Comparison of ENCODE assay signal across 9 cellular contexts in the genomic region with DNA sequence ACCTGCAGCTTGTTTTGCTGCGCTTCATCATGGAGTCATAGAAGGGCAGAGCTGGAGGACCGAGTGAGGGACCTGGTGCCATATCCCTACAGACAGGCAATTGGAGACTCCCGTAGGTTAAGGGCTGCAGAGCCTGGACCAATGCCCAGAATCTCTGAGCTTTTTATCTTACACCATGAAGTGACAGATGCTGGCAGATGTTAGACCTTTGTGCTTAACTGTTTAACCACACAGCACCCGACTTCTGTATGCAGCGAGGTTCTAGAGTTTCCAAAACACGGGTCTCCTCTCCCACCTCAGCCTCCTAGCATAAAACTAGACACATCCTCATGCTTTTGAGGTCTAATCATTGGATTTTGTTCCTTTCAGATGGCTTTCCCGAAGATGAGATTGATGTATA. TPM values are rescaled to one million over a fixed set of nuclear protein-coding genes. Genes with fewer than 3 reads are reported as not detected.
DNase-seq lines count a peak whose midpoint lies in the region; ATAC-seq and TF ChIP-seq lines count a peak whose summit lies in the region.
"Had no signal": no experiment of that assay in that cellular context is flagged by ENCODE, and none has a peak within 500 bp of the region (broad histone marks: within the 10 kb centered on the region; RNA-seq: fewer than 3 reads in every experiment).

No MANE protein-coding gene starts in this region.

- H3K27me3 ChIP-seq in MM.1S (replicated peaks; ENCODE audit: insufficient read depth, low read length) = no peaks in the 10 kb centered on the region
- H3K27me3 ChIP-seq: BLaER1 treated with 17β-estradiol and CSF1 and Interleukin-3, amounts not matched to agents 10 nM and 100 nM had no signal

- H3K9ac ChIP-seq in MM.1S (ENCODE audit: low read length) = no peak overlapping the region
- H3K9ac ChIP-seq: BLaER1 treated with 17β-estradiol and CSF1 and Interleukin-3, amounts not matched to agents 10 nM and 100 nM had no signal

- H3K9me2 ChIP-seq in MM.1S (replicated peaks; ENCODE audit: insufficient read depth, low read length) = no peaks in the 10 kb centered on the region

- no peak overlapping the region for H3K27ac Mint-ChIP-seq in stimulated activated naive B cell treated with anti-CD40 and anti-IgM and Interleukin-4, amounts not matched to agents 10 μg/mL and 1 μg/mL and 100 μg/mL, for 72 hours

- peaks cover 8 to 19% of the 10 kb centered on the region in 2 donors for H3K27me3 Mint-ChIP-seq in stimulated activated naive B cell treated with anti-CD40 and anti-IgM and Interleukin-4, amounts not matched to agents 10 μg/mL and 1 μg/mL and 100 μg/mL, for 72 hours

- no peaks in the 10 kb centered on the region for H3K4me1 Mint-ChIP-seq in stimulated activated naive B cell treated with anti-CD40 and anti-IgM and Interleukin-4, amounts not matched to agents 10 μg/mL and 1 μg/mL and 100 μg/mL, for 72 hours

- no peak overlapping the region for H3K4me3 Mint-ChIP-seq in stimulated activated naive B cell treated with anti-CD40 and anti-IgM and Interleukin-4, amounts not matched to agents 10 μg/mL and 1 μg/mL and 100 μg/mL, for 72 hours

- peaks cover 16% of the 10 kb centered on the region for H3K4me1 ChIP-seq in MM.1S (ENCODE audit: low read length)

- no peak overlapping the region for H2AFZ ChIP-seq in MM.1S (ENCODE audit: low read length)

- ATAC-seq in Right ventricle myocardium superior (ENCODE audit: poor library complexity) = peak; percentile 88
- peak; percentile 86 for ATAC-seq in SK-N-SH treated with all-trans-retinoic acid at 6 μM for 48 hours
- no peak for ATAC-seq in HG02970 (IDR thresholded peaks at IDR 0.05; ENCODE audit: low FRiP score, unreplicated experiment)
- no peak for ATAC-seq in stimulated activated naive B cell treated with anti-CD40 and anti-IgM and Interleukin-4, amounts not matched to agents 10 μg/mL and 1 μg/mL and 100 μg/mL, for 72 hours (replicated peaks)

- no peak overlapping the region for H3K4me2 ChIP-seq in MM.1S (ENCODE audit: low read depth, low read length)
- H3K4me2 ChIP-seq: BLaER1 treated with 17β-estradiol and CSF1 and Interleukin-3, amounts not matched to agents 10 nM and 100 nM had no signal

- in situ Hi-C loops in KBM-7 (cut with MboI; ENCODE audit: low pct_unique_long_range_greater_than_20kb, low sequenced_read_pairs) = no loop called here

- no peak overlapping the region for H3K27ac ChIP-seq in MM.1S (ENCODE audit: low read length)
- H3K27ac ChIP-seq: BLaER1 treated with 17β-estradiol and CSF1 and Interleukin-3, amounts not matched to agents 10 nM and 100 nM had no signal

- H3K9me3 ChIP-seq in MM.1S (replicated peaks; ENCODE audit: insufficient read depth, low read length) = no peaks in the 10 kb centered on the region
- H3K9me3 ChIP-seq: BLaER1 treated with 17β-estradiol and CSF1 and Interleukin-3, amounts not matched to agents 10 nM and 100 nM had no signal

- H4K20me1 ChIP-seq in MM.1S (ENCODE audit: insufficient read depth, low read length) = no peaks in the 10 kb centered on the region
- H4K20me1 ChIP-seq: BLaER1 treated with 17β-estradiol and CSF1 and Interleukin-3, amounts not matched to agents 10 nM and 100 nM had no signal

- H3K4me3 ChIP-seq in MM.1S (ENCODE audit: low read length) = no peak overlapping the region
- H3K4me3 ChIP-seq: BLaER1 treated with 17β-estradiol and CSF1 and Interleukin-3, amounts not matched to agents 10 nM and 100 nM had no signal

- H3K36me3 ChIP-seq in MM.1S (replicated peaks; ENCODE audit: insufficient read depth, low read length) = no peaks in the 10 kb centered on the region
- H3K36me3 ChIP-seq: BLaER1 treated with 17β-estradiol and CSF1 and Interleukin-3, amounts not matched to agents 10 nM and 100 nM had no signal

- peaks cover 0 to 2% of the 10 kb centered on the region in 2 donors for H3K9me3 Mint-ChIP-seq in stimulated activated naive B cell treated with anti-CD40 and anti-IgM and Interleukin-4, amounts not matched to agents 10 μg/mL and 1 μg/mL and 100 μg/mL, for 72 hours

- DNase-seq in Right ventricle myocardium superior (no peak), cardiac septum (ENCODE audit: low spot score) (no peak), iris pigment epithelial cell (ENCODE audit: low read depth) (peak; percentile 78), KBM-7 (no peak), MM.1S (no peak)
- DNase-seq in stimulated activated naive B cell treated with anti-CD40 and anti-IgM and Interleukin-4, amounts not matched to agents 10 μg/mL and 1 μg/mL and 100 μg/mL, for 72 hours = no peak

- no peaks in the 10 kb centered on the region for H3K79me2 ChIP-seq in MM.1S (ENCODE audit: low read length)

- H3K36me3 Mint-ChIP-seq in stimulated activated naive B cell treated with anti-CD40 and anti-IgM and Interleukin-4, amounts not matched to agents 10 μg/mL and 1 μg/mL and 100 μg/mL, for 72 hours = no peaks in the 10 kb centered on the region

- no peaks in the 10 kb centered on the region for H3F3A ChIP-seq in MM.1S (ENCODE audit: insufficient read depth, low read length)

- intact Hi-C loops in Right ventricle myocardium superior (cut with DNase I) = no loop called here
- intact Hi-C loops in cardiac septum (cut with DNase I) = loop anchor here (2.0 kb wide), 1 partner anchor 17 kb away; no protein-coding TSS in a partner anchor

- TF ChIP-seq CTCF in MM.1S (IDR thresholded peaks at IDR 0.05; ENCODE audit: low read length) = no peak

TF ChIP-seq in SK-N-SH treated with all-trans-retinoic acid at 6 μM for 48 hours, 23 proteins besides CTCF, POLR2A, EP300 and RAD21 (continues in another document):
- TF ChIP-seq CSDC2 (CRISPR knock-in tag; IDR thresholded peaks at IDR 0.05) = no peak
- TF ChIP-seq, protein P1, sequence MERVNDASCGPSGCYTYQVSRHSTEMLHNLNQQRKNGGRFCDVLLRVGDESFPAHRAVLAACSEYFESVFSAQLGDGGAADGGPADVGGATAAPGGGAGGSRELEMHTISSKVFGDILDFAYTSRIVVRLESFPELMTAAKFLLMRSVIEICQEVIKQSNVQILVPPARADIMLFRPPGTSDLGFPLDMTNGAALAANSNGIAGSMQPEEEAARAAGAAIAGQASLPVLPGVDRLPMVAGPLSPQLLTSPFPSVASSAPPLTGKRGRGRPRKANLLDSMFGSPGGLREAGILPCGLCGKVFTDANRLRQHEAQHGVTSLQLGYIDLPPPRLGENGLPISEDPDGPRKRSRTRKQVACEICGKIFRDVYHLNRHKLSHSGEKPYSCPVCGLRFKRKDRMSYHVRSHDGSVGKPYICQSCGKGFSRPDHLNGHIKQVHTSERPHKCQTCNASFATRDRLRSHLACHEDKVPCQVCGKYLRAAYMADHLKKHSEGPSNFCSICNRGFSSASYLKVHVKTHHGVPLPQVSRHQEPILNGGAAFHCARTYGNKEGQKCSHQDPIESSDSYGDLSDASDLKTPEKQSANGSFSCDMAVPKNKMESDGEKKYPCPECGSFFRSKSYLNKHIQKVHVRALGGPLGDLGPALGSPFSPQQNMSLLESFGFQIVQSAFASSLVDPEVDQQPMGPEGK (CRISPR knock-in tag; IDR thresholded peaks at IDR 0.05; ENCODE audit: borderline replicate concordance) = no peak
- no peak for TF ChIP-seq SNAI2 (CRISPR knock-in tag; IDR thresholded peaks at IDR 0.05)
- TF ChIP-seq ISL1 (CRISPR knock-in tag; IDR thresholded peaks at IDR 0.05) = no peak
- TF ChIP-seq BACH2 (CRISPR knock-in tag; IDR thresholded peaks at IDR 0.05; ENCODE audit: borderline replicate concordance) = no peak
- TF ChIP-seq ZC3H10 (CRISPR knock-in tag; IDR thresholded peaks at IDR 0.05) = no peak
- TF ChIP-seq OSR1 (CRISPR knock-in tag; IDR thresholded peaks at IDR 0.05) = no peak
- no peak for TF ChIP-seq GLIS3 (CRISPR knock-in tag; IDR thresholded peaks at IDR 0.05)
- TF ChIP-seq ARNTL (CRISPR knock-in tag; IDR thresholded peaks at IDR 0.05; ENCODE audit: borderline replicate concordance, low read depth) = no peak
- no peak for TF ChIP-seq TOX (CRISPR knock-in tag; IDR thresholded peaks at IDR 0.05; ENCODE audit: borderline replicate concordance)
- TF ChIP-seq ZFP3 (CRISPR knock-in tag; IDR thresholded peaks at IDR 0.05) = no peak
- TF ChIP-seq ZNF8 (CRISPR knock-in tag; IDR thresholded peaks at IDR 0.05) = no peak
- TF ChIP-seq TCF4 (CRISPR knock-in tag; IDR thresholded peaks at IDR 0.05; ENCODE audit: borderline replicate concordance) = no peak
- TF ChIP-seq PPARA (CRISPR knock-in tag; IDR thresholded peaks at IDR 0.05; ENCODE audit: borderline replicate concordance) = no peak
- TF ChIP-seq ZFP30 (CRISPR knock-in tag; IDR thresholded peaks at IDR 0.05) = no peak
- TF ChIP-seq ZNF565 (CRISPR knock-in tag; conservative IDR thresholded peaks at IDR 0.05; ENCODE audit: low read depth) = no peak
- TF ChIP-seq, protein P2, sequence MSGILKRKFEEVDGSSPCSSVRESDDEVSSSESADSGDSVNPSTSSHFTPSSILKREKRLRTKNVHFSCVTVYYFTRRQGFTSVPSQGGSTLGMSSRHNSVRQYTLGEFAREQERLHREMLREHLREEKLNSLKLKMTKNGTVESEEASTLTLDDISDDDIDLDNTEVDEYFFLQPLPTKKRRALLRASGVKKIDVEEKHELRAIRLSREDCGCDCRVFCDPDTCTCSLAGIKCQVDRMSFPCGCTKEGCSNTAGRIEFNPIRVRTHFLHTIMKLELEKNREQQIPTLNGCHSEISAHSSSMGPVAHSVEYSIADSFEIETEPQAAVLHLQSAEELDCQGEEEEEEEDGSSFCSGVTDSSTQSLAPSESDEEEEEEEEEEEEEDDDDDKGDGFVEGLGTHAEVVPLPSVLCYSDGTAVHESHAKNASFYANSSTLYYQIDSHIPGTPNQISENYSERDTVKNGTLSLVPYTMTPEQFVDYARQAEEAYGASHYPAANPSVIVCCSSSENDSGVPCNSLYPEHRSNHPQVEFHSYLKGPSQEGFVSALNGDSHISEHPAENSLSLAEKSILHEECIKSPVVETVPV (CRISPR knock-in tag; IDR thresholded peaks at IDR 0.05) = no peak
- TF ChIP-seq, protein P3, sequence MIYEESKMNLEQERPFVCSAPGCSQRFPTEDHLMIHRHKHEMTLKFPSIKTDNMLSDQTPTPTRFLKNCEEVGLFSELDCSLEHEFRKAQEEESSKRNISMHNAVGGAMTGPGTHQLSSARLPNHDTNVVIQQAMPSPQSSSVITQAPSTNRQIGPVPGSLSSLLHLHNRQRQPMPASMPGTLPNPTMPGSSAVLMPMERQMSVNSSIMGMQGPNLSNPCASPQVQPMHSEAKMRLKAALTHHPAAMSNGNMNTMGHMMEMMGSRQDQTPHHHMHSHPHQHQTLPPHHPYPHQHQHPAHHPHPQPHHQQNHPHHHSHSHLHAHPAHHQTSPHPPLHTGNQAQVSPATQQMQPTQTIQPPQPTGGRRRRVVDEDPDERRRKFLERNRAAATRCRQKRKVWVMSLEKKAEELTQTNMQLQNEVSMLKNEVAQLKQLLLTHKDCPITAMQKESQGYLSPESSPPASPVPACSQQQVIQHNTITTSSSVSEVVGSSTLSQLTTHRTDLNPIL (CRISPR knock-in tag; IDR thresholded peaks at IDR 0.05; ENCODE audit: low read depth) = no peak

RNA-seq across cellular contexts. Expression of a gene that starts 47.5 kb away (rescaled TPM):
- 0.03 TPM for total RNA-seq in Right ventricle myocardium superior
- 0.65 TPM for total RNA-seq in cardiac septum

Comparison
In these comparisons a context has a peak if more than half of its experiments do, and no peak if none do; other contexts are left out.
1. ATAC-seq: peak in Right ventricle myocardium superior (single experiment) and SK-N-SH treated with all-trans-retinoic acid at 6 μM for 48 hours (single experiment); none in HG02970 (single experiment) and stimulated activated naive B cell treated with anti-CD40 and anti-IgM and Interleukin-4, amounts not matched to agents 10 μg/mL and 1 μg/mL and 100 μg/mL, for 72 hours (0 of 2).